In the genomic region with DNA sequence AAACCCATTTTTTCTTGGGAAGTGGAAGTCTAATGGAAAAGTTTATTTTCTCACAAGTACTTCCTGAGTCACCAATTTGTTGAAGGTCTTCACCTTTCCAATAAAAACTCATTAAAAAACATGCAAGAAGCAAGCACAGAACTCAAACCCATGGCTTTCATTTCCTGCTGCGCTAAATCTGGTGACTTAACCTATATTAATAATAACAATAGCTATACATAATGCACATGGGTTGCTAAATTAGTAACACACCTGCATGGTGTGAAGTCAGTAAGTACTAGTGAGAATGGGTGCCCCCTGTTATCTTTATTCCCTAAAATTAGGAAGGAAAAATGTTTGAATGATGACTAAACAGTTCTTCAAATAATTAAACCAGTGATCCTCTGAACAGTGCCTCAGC, we compare ENCODE assay signal across 16 cellular contexts. TPM values are rescaled to one million over a fixed set of nuclear protein-coding genes. Genes with fewer than 3 reads are reported as not detected.
DNase-seq lines count a peak whose midpoint lies in the region; ATAC-seq, FAIRE-seq and TF ChIP-seq lines count a peak whose summit lies in the region.
"Had no signal": no experiment of that assay in that cellular context is flagged by ENCODE, and none has a peak within 500 bp of the region (broad histone marks: within the 10 kb centered on the region; RNA-seq: fewer than 3 reads in every experiment).

No MANE protein-coding gene starts in this region.

- no peak for ATAC-seq in heart left ventricle
- ATAC-seq in left cardiac atrium: no peak
- ATAC-seq in upper lobe of left lung (ENCODE audit: low FRiP score in 2 of 2): no peak
- no peak for ATAC-seq in GM19324 (IDR thresholded peaks at IDR 0.05; ENCODE audit: low FRiP score, unreplicated experiment)
- ATAC-seq: HepG2 had no signal

- no peak for DNase-seq in heart left ventricle
- DNase-seq in left cardiac atrium: no peak
- DNase-seq in activated T-helper 1 cell treated with anti-CD3 and anti-CD28 coated beads, Interleukin-12 subunit alpha, Interleukin-12 subunit beta, Interleukin-2, Interleukin-4 antibody, amounts not matched to agents 30 ng/mL and 10 ng/mL and 1 ng/mL, durations not matched to agents 14 hours and 24 hours and 36 hours (ENCODE audit: low spot score): no peak
- no peak for DNase-seq in upper lobe of left lung
- DNase-seq in kidney: no peak
- no peak for DNase-seq in stimulated activated CD4-positive, alpha-beta T cell treated with anti-CD3 and anti-CD28 coated beads, Interleukin-2, amount 100 ng/mL, for 48 hours
- DNase-seq: AML-193, cerebellar nuclear complex, GOT3, islet precursor cell, NCI-H2081 treated with DMSO at 0.1 percent for 48 hours, T-helper 9 cell had no signal

- no peak for TF ChIP-seq EP300 in upper lobe of left lung (IDR thresholded peaks at IDR 0.05)

- H3K36me3 ChIP-seq in heart left ventricle: peaks cover 0 to 8% (median 0%) of the 10 kb centered on the region in 9 donors
- peaks cover 0 to 4% of the 10 kb centered on the region in 2 donors for H3K36me3 ChIP-seq in mucosa of rectum (ENCODE audit: control insufficient read depth in 2 of 2, insufficient read depth in 2 of 2, low read length in 2 of 2)
- H3K36me3 ChIP-seq in upper lobe of left lung: peaks cover 0 to 4% (median 1%) of the 10 kb centered on the region in 4 donors
- H3K36me3 ChIP-seq in kidney (ENCODE audit: control insufficient read depth in 1 of 2, insufficient read depth in 2 of 2, low read length in 2 of 2): no peaks in the 10 kb centered on the region

- H3K9me3 Mint-ChIP-seq in activated T-helper 1 cell treated with anti-CD3 and anti-CD28 coated beads, Interleukin-12 subunit alpha, Interleukin-12 subunit beta, Interleukin-2, Interleukin-4 antibody, amounts not matched to agents 30 ng/mL and 10 ng/mL and 1 ng/mL, durations not matched to agents 14 hours and 24 hours and 36 hours: no peaks in the 10 kb centered on the region

- H3K4me1 ChIP-seq in heart left ventricle: peaks cover 7 to 80% (median 64%) of the 10 kb centered on the region in 12 donors
- peaks cover 32 to 37% of the 10 kb centered on the region in 2 donors for H3K4me1 ChIP-seq in mucosa of rectum (ENCODE audit: control insufficient read depth in 2 of 2, insufficient read depth in 2 of 2, low read length in 2 of 2)
- H3K4me1 ChIP-seq in upper lobe of left lung: peaks cover 31 to 59% (median 42%) of the 10 kb centered on the region in 4 donors
- peaks cover 16 to 18% of the 10 kb centered on the region in 2 donors for H3K4me1 ChIP-seq in kidney (ENCODE audit: control insufficient read depth in 1 of 2, insufficient read depth in 1 of 2, low read depth in 1 of 2, low read length in 2 of 2)

- FAIRE-seq in kidney (lab: Jason Lieb, UNC): no peak
- FAIRE-seq: HepG2 had no signal

- H3K36me3 Mint-ChIP-seq in activated T-helper 1 cell treated with anti-CD3 and anti-CD28 coated beads, Interleukin-12 subunit alpha, Interleukin-12 subunit beta, Interleukin-2, Interleukin-4 antibody, amounts not matched to agents 30 ng/mL and 10 ng/mL and 1 ng/mL, durations not matched to agents 14 hours and 24 hours and 36 hours (ENCODE audit: low read depth): peaks cover 31% of the 10 kb centered on the region

- intact Hi-C loops in heart left ventricle (cut with DNase I) (loop anchor here in 3 of 10 donors (5.0 kb wide), 2 partner anchors 37 to 63 kb away; no protein-coding TSS in a partner anchor), left cardiac atrium (cut with DNase I) (no loop called here), kidney (cut with DNase I) (no loop called here)
- intact Hi-C loops in activated T-helper 1 cell treated with anti-CD3 and anti-CD28 coated beads, Interleukin-12 subunit alpha, Interleukin-12 subunit beta, Interleukin-2, Interleukin-4 antibody, amounts not matched to agents 30 ng/mL and 10 ng/mL and 1 ng/mL, durations not matched to agents 14 hours and 24 hours and 36 hours (cut with micrococcal nuclease): loop anchor here (5.0 to 10.0 kb wide), 3 partner anchors 548 to 1439 kb away; a partner anchor contains a TSS

- H3K4me1 Mint-ChIP-seq in activated T-helper 1 cell treated with anti-CD3 and anti-CD28 coated beads, Interleukin-12 subunit alpha, Interleukin-12 subunit beta, Interleukin-2, Interleukin-4 antibody, amounts not matched to agents 30 ng/mL and 10 ng/mL and 1 ng/mL, durations not matched to agents 14 hours and 24 hours and 36 hours (ENCODE audit: low read depth): peaks cover 88% of the 10 kb centered on the region

- H3K4me3 ChIP-seq in heart left ventricle: peak overlapping the region in 1 of 12 donors; percentile 66
- H3K4me3 ChIP-seq in mucosa of rectum (ENCODE audit: low read length in 2 of 2): no peak overlapping the region
- H3K4me3 ChIP-seq in upper lobe of left lung: no peak overlapping the region
- no peak overlapping the region for H3K4me3 ChIP-seq in kidney (ENCODE audit: low read length in 2 of 2)
- H3K4me3 ChIP-seq: testis had no signal

- no peaks in the 10 kb centered on the region for H3K9me3 ChIP-seq in heart left ventricle
- no peaks in the 10 kb centered on the region for H3K9me3 ChIP-seq in mucosa of rectum (ENCODE audit: control insufficient read depth in 2 of 2, low read length in 2 of 2)
- H3K9me3 ChIP-seq in upper lobe of left lung: no peaks in the 10 kb centered on the region
- no peaks in the 10 kb centered on the region for H3K9me3 ChIP-seq in kidney (ENCODE audit: control insufficient read depth in 1 of 2, low read length in 2 of 2)
- H3K9me3 ChIP-seq: testis had no signal

- 72 to 92% (median 78%) methylated on average over 1 of the region's 1 CpG for whole genome bisulfite sequencing in heart left ventricle, 4 donors
- WGBS in upper lobe of left lung, 2 donors: 87 to 88% methylated on average over 1 of the region's 1 CpG

- peak overlapping the region in 1 of 2 donors; percentile 0 for H3K9ac ChIP-seq in mucosa of rectum (ENCODE audit: low read depth in 1 of 2, low read length in 2 of 2)
- no peak overlapping the region for H3K9ac ChIP-seq in kidney (ENCODE audit: low read length in 2 of 2)

- H3K27me3 ChIP-seq in heart left ventricle (no peaks in the 10 kb centered on the region), mucosa of rectum (ENCODE audit: control insufficient read depth in 2 of 2, insufficient read depth in 2 of 2, low read length in 2 of 2) (no peaks in the 10 kb centered on the region), upper lobe of left lung (no peaks in the 10 kb centered on the region)
- H3K27me3 ChIP-seq: testis had no signal

- no peaks in the 10 kb centered on the region for H3K27me3 Mint-ChIP-seq in activated T-helper 1 cell treated with anti-CD3 and anti-CD28 coated beads, Interleukin-12 subunit alpha, Interleukin-12 subunit beta, Interleukin-2, Interleukin-4 antibody, amounts not matched to agents 30 ng/mL and 10 ng/mL and 1 ng/mL, durations not matched to agents 14 hours and 24 hours and 36 hours (ENCODE audit: insufficient read depth)

- peak overlapping the region; percentile 83 for H3K4me3 Mint-ChIP-seq in activated T-helper 1 cell treated with anti-CD3 and anti-CD28 coated beads, Interleukin-12 subunit alpha, Interleukin-12 subunit beta, Interleukin-2, Interleukin-4 antibody, amounts not matched to agents 30 ng/mL and 10 ng/mL and 1 ng/mL, durations not matched to agents 14 hours and 24 hours and 36 hours

- TF ChIP-seq CTCF in heart left ventricle (IDR thresholded peaks at IDR 0.05) (no peak), upper lobe of left lung (IDR thresholded peaks at IDR 0.05) (no peak), kidney (IDR thresholded peaks at IDR 0.05; ENCODE audit: borderline replicate concordance, extremely low read depth, insufficient read depth) (no peak)

- H3K27ac ChIP-seq in heart left ventricle (peak overlapping the region; percentile 68 to 99 (median 97)), mucosa of rectum (ENCODE audit: low read depth in 2 of 2, low read length in 2 of 2) (peak overlapping the region; percentile 53 to 57), upper lobe of left lung (peak overlapping the region; percentile 96 to 99 (median 98)), kidney (ENCODE audit: low read depth in 2 of 2, low read length in 2 of 2) (peak overlapping the region in 1 of 2 donors; percentile 73)

- H3K27ac Mint-ChIP-seq in activated T-helper 1 cell treated with anti-CD3 and anti-CD28 coated beads, Interleukin-12 subunit alpha, Interleukin-12 subunit beta, Interleukin-2, Interleukin-4 antibody, amounts not matched to agents 30 ng/mL and 10 ng/mL and 1 ng/mL, durations not matched to agents 14 hours and 24 hours and 36 hours: peak overlapping the region; percentile 96

- TF ChIP-seq POLR2A in heart left ventricle (IDR thresholded peaks at IDR 0.05) (no peak), upper lobe of left lung (IDR thresholded peaks at IDR 0.05) (no peak)

RNA-seq across cellular contexts. Expression of a gene that starts 52.3 kb away (rescaled TPM):
- 100 to 1,000 TPM; 116 to 248 (median 207) TPM for total RNA-seq in heart left ventricle
- polyA plus RNA-seq in heart left ventricle: 100 to 1,000 TPM in 1 of 2 donors, 10 to 100 TPM in 1; 99.4 to 150 TPM
- 100 to 1,000 TPM; 126 to 142 TPM for total RNA-seq in left cardiac atrium
- 157 and 166 TPM in 2 replicates for total RNA-seq in activated T-helper 1 cell treated with anti-CD3 and anti-CD28 coated beads, Interleukin-12 subunit alpha, Interleukin-12 subunit beta, Interleukin-2, Interleukin-4 antibody, amounts not matched to agents 30 ng/mL and 10 ng/mL and 1 ng/mL, durations not matched to agents 14 hours and 24 hours and 36 hours
- 100 to 1,000 TPM; 105 to 208 (median 133) TPM for total RNA-seq in upper lobe of left lung
- 129 TPM for total RNA-seq in kidney
- 65.6 TPM for polyA plus RNA-seq in kidney (ENCODE audit: insufficient read depth, low read depth, low replicate concordance)
